18 cellular contexts compared by ENCODE assay signal in the genomic region with DNA sequence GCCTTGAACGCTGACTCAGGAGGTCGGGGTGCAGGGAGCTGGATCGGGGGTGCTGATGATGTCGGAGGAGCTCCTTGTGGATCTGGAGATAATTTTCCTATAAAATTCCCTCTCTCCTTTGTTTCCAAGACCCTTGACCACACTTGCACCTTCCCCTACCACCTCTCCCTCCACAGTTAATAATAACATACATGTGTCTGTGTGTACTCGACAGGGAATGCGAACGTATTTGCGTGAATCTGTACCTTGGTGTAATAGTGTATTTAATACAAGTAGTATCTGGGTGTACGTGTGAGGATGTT. TPM values are rescaled to one million over a fixed set of nuclear protein-coding genes. Genes with fewer than 3 reads are reported as not detected.
DNase-seq lines count a peak whose midpoint lies in the region; ATAC-seq and TF ChIP-seq lines count a peak whose summit lies in the region.
"Had no signal": no experiment of that assay in that cellular context is flagged by ENCODE, and none has a peak within 500 bp of the region (broad histone marks: within the 10 kb centered on the region; RNA-seq: fewer than 3 reads in every experiment).

No MANE protein-coding gene starts in this region.

- no peaks in the 10 kb centered on the region for H3K79me1 ChIP-seq in IMR-90 (ENCODE audit: low read depth in 1 of 2, low read length in 2 of 2)

- peaks cover 38% of the 10 kb centered on the region for H3K4me1 Mint-ChIP-seq in central memory CD8-positive, alpha-beta T cell
- H3K4me1 Mint-ChIP-seq in progenitor cell of endocrine pancreas (ENCODE audit: low read depth): no peaks in the 10 kb centered on the region

- POLR2A ChIA-PET in IMR-90 (lab: Charles Lee; ENCODE audit: unreplicated experiment): no interaction called here

- no peak overlapping the region for H3K56ac ChIP-seq in IMR-90 (ENCODE audit: extremely low read depth, insufficient read depth, low read length)

- peak overlapping the region; percentile 71 for H3K4me2 ChIP-seq in BLaER1
- H3K4me2 ChIP-seq in IMR-90 (ENCODE audit: low read depth, low read length): no peak overlapping the region

- DNase-seq in IMR-90: no peak
- DNase-seq in central memory CD8-positive, alpha-beta T cell (ENCODE audit: low spot score in 2 of 2): no peak
- DNase-seq in progenitor cell of endocrine pancreas (ENCODE audit: low spot score, unreplicated experiment): no peak
- no peak for DNase-seq in activated CD8-positive, alpha-beta memory T cell treated with anti-CD3 and anti-CD28 coated beads, Interleukin-2, amount 50 U/mL, for 4 hours
- no peak for DNase-seq in stimulated activated CD4-positive, alpha-beta T cell treated with anti-CD3 and anti-CD28 coated beads, Interleukin-4, amount 100 ng/mL, for 24 hours
- DNase-seq in NOMO-1 (lab: John Stamatoyannopoulos, UW; ENCODE audit: unreplicated experiment in 2 of 2): no peak
- DNase-seq: AML-193; DMS79; MV-4-11; NCI-H1417; NCI-H187 treated with DMSO at 0.1 percent for 48 hours; NCI-H69; NK-92 treated with Interleukin-12 subunit alpha and Interleukin-12 subunit beta, amount 100 ng/mL, for 24 hours; OCI-M1; RPMI8226; SJCRH30 had no signal

- H3K36me3 Mint-ChIP-seq in central memory CD8-positive, alpha-beta T cell (ENCODE audit: insufficient read depth): peaks cover 8% of the 10 kb centered on the region
- H3K36me3 Mint-ChIP-seq in progenitor cell of endocrine pancreas (ENCODE audit: insufficient read depth): no peaks in the 10 kb centered on the region

- H2BK5ac ChIP-seq in IMR-90 (ENCODE audit: low read depth, low read length, poor library complexity, severe bottlenecking): no peak overlapping the region

- intact Hi-C loops in IMR-90 (cut with micrococcal nuclease): no loop called here

- H4K8ac ChIP-seq in IMR-90 (ENCODE audit: low read depth in 2 of 2, low read length in 2 of 2): no peak overlapping the region

- peaks cover 59% of the 10 kb centered on the region for H3K4me1 ChIP-seq in BLaER1
- H3K4me1 ChIP-seq in IMR-90 (ENCODE audit: control insufficient read depth, insufficient read depth, low read length): peaks cover 3% of the 10 kb centered on the region; the same call in 1 of the 2 replicates
- H3K4me1 ChIP-seq: SJCRH30 had no signal

- H3K9me3 ChIP-seq in BLaER1: no peaks in the 10 kb centered on the region
- H3K9me3 ChIP-seq in IMR-90 (ENCODE audit: control insufficient read depth, insufficient read depth, low read length): no peaks in the 10 kb centered on the region
- H3K9me3 ChIP-seq: SJCRH30 had no signal

- H3K27me3 ChIP-seq in BLaER1 (no peaks in the 10 kb centered on the region), IMR-90 (ENCODE audit: control insufficient read depth, insufficient read depth, low read length) (peaks cover 33% of the 10 kb centered on the region)
- H3K27me3 ChIP-seq: SJCRH30 had no signal

- dilution Hi-C loops in IMR-90 (cut with HindIII; ENCODE audit: low sequenced_read_pairs, unreplicated experiment): no loop called here

- TF ChIP-seq RAD21 in IMR-90 (IDR thresholded peaks at IDR 0.05; ENCODE audit: low read length): no peak

- H3K4me3 Mint-ChIP-seq in central memory CD8-positive, alpha-beta T cell: peak overlapping the region; percentile 83
- no peak overlapping the region for H3K4me3 Mint-ChIP-seq in progenitor cell of endocrine pancreas (ENCODE audit: low read depth)

- H2AK5ac ChIP-seq in IMR-90 (ENCODE audit: low read depth, low read length): no peak overlapping the region

- no peak overlapping the region for H3K18ac ChIP-seq in IMR-90 (ENCODE audit: low read depth, low read length)

- H3K27ac ChIP-seq in BLaER1 (no peak overlapping the region), IMR-90 (ENCODE audit: insufficient read depth, low read length) (no peak overlapping the region)
- H3K27ac ChIP-seq: SJCRH30 had no signal

- no peak overlapping the region for H2AK9ac ChIP-seq in IMR-90 (replicated peaks; ENCODE audit: low read depth, low read length, poor library complexity)

- H3K27me3 Mint-ChIP-seq in central memory CD8-positive, alpha-beta T cell: no peaks in the 10 kb centered on the region
- peaks cover 61% of the 10 kb centered on the region for H3K27me3 Mint-ChIP-seq in progenitor cell of endocrine pancreas

- H3K14ac ChIP-seq in IMR-90 (replicated peaks; ENCODE audit: low read depth, low read length): no peak overlapping the region

- no peak overlapping the region for H3K4ac ChIP-seq in IMR-90 (ENCODE audit: low read depth, low read length)

- in situ Hi-C loops in IMR-90 (cut with MboI; ENCODE audit: low sequenced_read_pairs): no loop called here

- no peak overlapping the region for H3K23ac ChIP-seq in IMR-90 (ENCODE audit: low read depth, low read length)

- H3K4me3 ChIP-seq in BLaER1 (no peak overlapping the region), IMR-90 (ENCODE audit: insufficient read depth, low read depth, low read length) (no peak overlapping the region)
- H3K4me3 ChIP-seq: SJCRH30 had no signal

- TF ChIP-seq CTCF in IMR-90 (conservative IDR thresholded peaks at IDR 0.05; ENCODE audit: low read depth, low read length): no peak
- no peak for TF ChIP-seq CTCF in progenitor cell of endocrine pancreas (IDR thresholded peaks at IDR 0.05; ENCODE audit: unreplicated experiment)

- H3K9me3 Mint-ChIP-seq in central memory CD8-positive, alpha-beta T cell: no peaks in the 10 kb centered on the region
- H3K9me3 Mint-ChIP-seq in progenitor cell of endocrine pancreas (ENCODE audit: low read depth): no peaks in the 10 kb centered on the region
- H3K9me3 Mint-ChIP-seq: CD4-positive, alpha-beta T cell had no signal

- no TSS peak for BruUV-seq in IMR-90 (replicated peaks; lab: Mats Ljungman, UMichigan)

- peaks cover 12% of the 10 kb centered on the region; the same call in 1 of the 2 replicates for H3K9me1 ChIP-seq in IMR-90 (ENCODE audit: insufficient read depth, low read length)

- CTCF ChIA-PET in IMR-90 (lab: Yijun Ruan, JAX): interaction anchor here (0.6 kb wide), 1 partner anchor 9 kb away, joined by 12 read pairs; no protein-coding TSS in a partner anchor

- no peak overlapping the region for H2BK20ac ChIP-seq in IMR-90 (ENCODE audit: low read depth, low read length)

- no peaks in the 10 kb centered on the region for H3K36me3 ChIP-seq in BLaER1
- no peaks in the 10 kb centered on the region for H3K36me3 ChIP-seq in IMR-90 (ENCODE audit: control insufficient read depth, insufficient read depth, low read length)
- H3K36me3 ChIP-seq: SJCRH30 had no signal

- H4K5ac ChIP-seq in IMR-90 (ENCODE audit: low read depth, low read length): no peak overlapping the region

- H3K27ac Mint-ChIP-seq in central memory CD8-positive, alpha-beta T cell (ENCODE audit: low read depth): peak overlapping the region; percentile 44
- H3K27ac Mint-ChIP-seq in progenitor cell of endocrine pancreas: peak overlapping the region; percentile 3
- H3K27ac Mint-ChIP-seq: CD4-positive, alpha-beta T cell had no signal

- no peak for TF ChIP-seq POLR2A in IMR-90 (IDR thresholded peaks at IDR 0.05; ENCODE audit: low read depth, low read length)

- no peak overlapping the region for H2BK15ac ChIP-seq in IMR-90 (ENCODE audit: low read depth, low read length)

- no CpG with 5 or more reads among the region's 9 CpGs for WGBS in IMR-90 (ENCODE audit: extremely low coverage in 2 of 2, insufficient read length in 1 of 2), 2 experiments

- no peak overlapping the region for H4K91ac ChIP-seq in IMR-90 (ENCODE audit: insufficient read depth, low read depth, low read length)

- peak overlapping the region; percentile 33 for H2AFZ ChIP-seq in IMR-90 (replicated peaks; ENCODE audit: low read length, poor library complexity)

- no peak overlapping the region for H3K9ac ChIP-seq in BLaER1
- no peak overlapping the region for H3K9ac ChIP-seq in IMR-90 (ENCODE audit: low read depth, low read length)

- H2BK120ac ChIP-seq in IMR-90 (ENCODE audit: low read depth, low read length): no peak overlapping the region

- ATAC-seq in IMR-90 (ENCODE audit: low read depth): no peak
- ATAC-seq in central memory CD8-positive, alpha-beta T cell (replicated peaks; ENCODE audit: extremely low read depth, poor library complexity, severe bottlenecking): no peak

- H4K20me1 ChIP-seq in BLaER1 (peaks cover 14% of the 10 kb centered on the region), IMR-90 (ENCODE audit: insufficient read depth, low read length) (peaks cover 15% of the 10 kb centered on the region)

TF ChIP-seq in IMR-90, 13 proteins besides CTCF, POLR2A, EP300 and RAD21 (continues in another document):
- no peak for TF ChIP-seq RCOR1 (IDR thresholded peaks at IDR 0.05; ENCODE audit: insufficient replicate concordance, low read length)
- TF ChIP-seq, protein P1, sequence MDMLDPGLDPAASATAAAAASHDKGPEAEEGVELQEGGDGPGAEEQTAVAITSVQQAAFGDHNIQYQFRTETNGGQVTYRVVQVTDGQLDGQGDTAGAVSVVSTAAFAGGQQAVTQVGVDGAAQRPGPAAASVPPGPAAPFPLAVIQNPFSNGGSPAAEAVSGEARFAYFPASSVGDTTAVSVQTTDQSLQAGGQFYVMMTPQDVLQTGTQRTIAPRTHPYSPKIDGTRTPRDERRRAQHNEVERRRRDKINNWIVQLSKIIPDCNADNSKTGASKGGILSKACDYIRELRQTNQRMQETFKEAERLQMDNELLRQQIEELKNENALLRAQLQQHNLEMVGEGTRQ (IDR thresholded peaks at IDR 0.05; ENCODE audit: low read depth, low read length): no peak
- TF ChIP-seq RFX5 (IDR thresholded peaks at IDR 0.05; ENCODE audit: low read depth, low read length): no peak
- no peak for TF ChIP-seq SMC3 (IDR thresholded peaks at IDR 0.05; ENCODE audit: low read depth, low read length)

RNA-seq across cellular contexts. Expression of a gene that starts 13.5 kb away (rescaled TPM):
- total RNA-seq in IMR-90 (2012; rRNA removed) (33.0 and 33.6 TPM in 2 replicates), progenitor cell of endocrine pancreas (45.2 and 48.2 TPM in 2 replicates)
- 95.4 and 117 TPM in 2 replicates for polyA plus RNA-seq in IMR-90 (2012; rRNA removed)
- 117 and 206 TPM in 2 replicates for polyA plus RNA-seq in IMR-90 (2012; cell fraction: cytosol; rRNA removed)
- polyA plus RNA-seq in IMR-90 (2012; cell fraction: nucleus; rRNA removed; ENCODE audit: low replicate concordance): 65.7 and 74.5 TPM in 2 replicates

RNA-seq across cellular contexts. Expression of a gene that starts 24.5 kb away (rescaled TPM):
- total RNA-seq in IMR-90 (2012; rRNA removed) (under 0.01 TPM in 1 of 2 replicates, not detected in the other), progenitor cell of endocrine pancreas (0.24 and 0.41 TPM in 2 replicates)
- polyA plus RNA-seq in IMR-90 (2012; rRNA removed): 0.01 and 0.02 TPM in 2 replicates
- polyA plus RNA-seq in IMR-90 (2012; cell fraction: cytosol; rRNA removed): 0.01 TPM in 2 replicates
- 0.03 and 0.05 TPM in 2 replicates for polyA plus RNA-seq in IMR-90 (2012; cell fraction: nucleus; rRNA removed; ENCODE audit: low replicate concordance)

RNA-seq across cellular contexts. Expression of a gene that starts 25.7 kb away (rescaled TPM):
- total RNA-seq in IMR-90 (2012; rRNA removed) (136 and 148 TPM in 2 replicates), progenitor cell of endocrine pancreas (332 and 356 TPM in 2 replicates)
- polyA plus RNA-seq in IMR-90 (2012; rRNA removed): 662 and 949 TPM in 2 replicates
- polyA plus RNA-seq in IMR-90 (2012; cell fraction: cytosol; rRNA removed): 533 and 881 TPM in 2 replicates
- 1,013 and 1,510 TPM in 2 replicates for polyA plus RNA-seq in IMR-90 (2012; cell fraction: nucleus; rRNA removed; ENCODE audit: low replicate concordance)

RNA-seq across cellular contexts. Expression of a gene that starts 43.9 kb away (rescaled TPM):
- total RNA-seq in IMR-90 (2012; rRNA removed) (9.7 and 12.2 TPM in 2 replicates), progenitor cell of endocrine pancreas (30.5 and 32.4 TPM in 2 replicates)
- 15.0 and 16.9 TPM in 2 replicates for polyA plus RNA-seq in IMR-90 (2012; rRNA removed)
- polyA plus RNA-seq in IMR-90 (2012; cell fraction: cytosol; rRNA removed): 9.7 and 13.5 TPM in 2 replicates
- 8.6 and 12.3 TPM in 2 replicates for polyA plus RNA-seq in IMR-90 (2012; cell fraction: nucleus; rRNA removed; ENCODE audit: low replicate concordance)
